Comparison of ENCODE assay signal across 21 cellular contexts in the genomic region with DNA sequence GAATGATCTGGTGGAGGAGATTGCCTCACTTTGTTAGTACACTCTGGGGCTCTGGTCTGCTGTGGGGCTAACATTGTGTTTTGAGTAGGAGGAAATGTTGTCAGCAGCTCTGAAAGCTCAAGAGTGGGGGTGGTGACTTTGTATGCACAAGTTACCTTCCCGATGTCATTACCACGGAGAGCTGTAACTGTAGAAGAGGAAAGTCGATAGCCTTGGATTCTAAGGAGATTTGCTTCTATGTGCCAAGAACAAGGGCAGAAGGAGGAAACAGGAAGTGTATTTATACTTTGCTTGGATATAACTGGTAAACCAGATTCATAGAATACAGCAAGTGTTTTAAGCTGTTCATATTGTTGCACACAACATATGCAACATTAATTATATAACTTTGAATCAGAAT.
"Had no signal": no experiment of that assay in that cellular context is flagged by ENCODE, and none has a peak within 500 bp of the region (broad histone marks: within the 10 kb centered on the region; RNA-seq: fewer than 3 reads in every experiment).

No MANE protein-coding gene starts in this region.

- H3K4me1 Mint-ChIP-seq: brain, natural killer cell had no signal

- ATAC-seq: activated CD4-positive, CD25-positive, alpha-beta regulatory T cell treated with anti-CD3 and anti-CD28 coated beads, Interleukin-2, amount 50 U/mL, for 24 hours; activated CD8-positive, alpha-beta T cell treated with anti-CD3 and anti-CD28 coated beads, Interleukin-2, amount 10 ng/mL, durations not matched to agents 7 days and 5 days; activated naive CD4-positive, alpha-beta T cell treated with anti-CD3 and anti-CD28 coated beads, Interleukin-2, amount 50 U/mL, for 72 hours; left ventricle myocardium superior; natural killer cell had no signal

- H3K4me3 ChIP-seq: ovary, prostate gland, spleen, testis, uterus had no signal

- H3K36me3 ChIP-seq: ovary, prostate gland, spleen, uterus had no signal

- H3K9me3 Mint-ChIP-seq: brain had no signal

- H3K27ac ChIP-seq: epithelial cell of prostate, ovary, prostate gland, spleen, testis, uterus had no signal

- H3K9me3 ChIP-seq: ovary, prostate gland, spleen, testis, uterus had no signal

- H3K36me3 Mint-ChIP-seq: activated naive CD4-positive, alpha-beta T cell treated with anti-CD3 and anti-CD28 coated beads, Interleukin-2, amount 50 U/mL, for 72 hours; brain; natural killer cell had no signal

- H3K27me3 ChIP-seq: ovary, spleen, testis, uterus had no signal

- DNase-seq: activated CD4-positive, alpha-beta T cell treated with anti-CD3 and anti-CD28 coated beads, Interleukin-2, amount 50 U/mL, for 1 hour; activated CD8-positive, alpha-beta T cell treated with anti-CD3 and anti-CD28 coated beads, Interleukin-2, amount 10 ng/mL, durations not matched to agents 7 days and 5 days; activated gamma-delta T cell treated with Interleukin-2 at 50 U/mL for 16 hours; aorta; kidney glomerular epithelial cell; left ventricle myocardium superior; mammary epithelial cell; midbrain; natural killer cell; ovary; spleen; stimulated activated CD4-positive, alpha-beta T cell treated with anti-CD3 and anti-CD28 coated beads, Interleukin-4, amount 100 ng/mL, for 1 hour; stimulated activated naive CD4-positive, alpha-beta T cell; testis; trophoblast cell; uterus had no signal

- H3K4me3 Mint-ChIP-seq: activated CD8-positive, alpha-beta T cell treated with anti-CD3 and anti-CD28 coated beads, Interleukin-2, amount 10 ng/mL, durations not matched to agents 7 days and 5 days; brain; natural killer cell had no signal

- H3K27ac Mint-ChIP-seq: activated CD8-positive, alpha-beta T cell treated with anti-CD3 and anti-CD28 coated beads, Interleukin-2, amount 10 ng/mL, durations not matched to agents 7 days and 5 days; activated naive CD4-positive, alpha-beta T cell treated with anti-CD3 and anti-CD28 coated beads, Interleukin-2, amount 50 U/mL, for 72 hours; brain; natural killer cell had no signal

- H3K4me1 ChIP-seq: prostate gland, spleen, testis, uterus had no signal
